ENCODE assay signal across 8 cellular contexts in the genomic region with DNA sequence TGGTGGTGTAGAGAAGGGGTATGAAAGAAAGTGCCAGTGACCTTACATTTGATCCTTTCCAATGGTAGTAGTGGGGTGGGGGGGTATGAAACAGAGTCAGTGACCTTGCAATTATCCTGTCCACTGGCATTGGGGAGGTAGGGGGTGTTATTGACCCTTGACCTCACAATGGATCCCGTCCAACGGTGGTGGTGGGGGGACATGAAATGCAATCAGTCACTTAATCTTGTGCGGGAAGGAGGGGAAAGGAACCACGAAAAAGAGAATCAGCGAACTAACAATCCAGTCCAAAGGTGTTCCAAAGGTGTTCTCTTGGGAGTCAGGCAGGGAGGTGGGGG. TPM values are rescaled to one million over a fixed set of nuclear protein-coding genes. Genes with fewer than 3 reads are reported as not detected.
DNase-seq lines count a peak whose midpoint lies in the region; ATAC-seq, FAIRE-seq and TF ChIP-seq lines count a peak whose summit lies in the region.

No MANE protein-coding gene starts in this region.

- POLR2A ChIA-PET in SK-N-SH (lab: Yijun Ruan, JAX), result no interaction called here

- peaks cover 0 to 5% of the 10 kb centered on the region in 2 experiments; a peak in 2 of 4 replicates for H3K4me1 ChIP-seq in SK-N-SH (ENCODE audit: control insufficient read depth in 1 of 2, insufficient read depth in 2 of 2, low read depth in 1 of 2, low read length in 1 of 2)
- peaks cover 0 to 15% (median 8%) of the 10 kb centered on the region in 5 donors for H3K4me1 ChIP-seq in subcutaneous abdominal adipose tissue (ENCODE audit: control insufficient read depth in 5 of 5, insufficient read depth in 5 of 5, low read length in 5 of 5)

- 12% methylated on average over 5 of the region's 5 CpGs for WGBS in SK-N-SH (ENCODE audit: low lambda C conversion rate)

- H3F3A ChIP-seq in SK-N-SH (replicated peaks; ENCODE audit: insufficient read depth), result no peaks in the 10 kb centered on the region

- no peaks in the 10 kb centered on the region for H3K9me2 ChIP-seq in SK-N-SH

- H3K9ac ChIP-seq in SK-N-SH (peak overlapping the region; percentile 16; the same call in 1 of the 2 replicates), subcutaneous abdominal adipose tissue (ENCODE audit: low read length in 5 of 5) (peak overlapping the region in 2 of 5 donors; percentile 65 to 76)

- H3K27ac ChIP-seq in SK-N-SH (ENCODE audit: low read depth in 2 of 2, low read length in 1 of 2) (peak overlapping the region in 1 of 2 experiments; percentile 68; a peak in 1 of 4 replicates), subcutaneous abdominal adipose tissue (ENCODE audit: low read depth, low read length) (peak overlapping the region; percentile 37)

- DNase-seq in SK-N-SH (peak; percentile 11), kidney epithelial cell (ENCODE audit: low read depth) (no peak), frontal cortex (ENCODE audit: low spot score in 2 of 2) (no peak), HuH-7 (ENCODE audit: low spot score) (no peak), cerebellum (ENCODE audit: low spot score) (no peak)
- no peak for DNase-seq in activated naive CD8-positive, alpha-beta T cell treated with anti-CD3 and anti-CD28 coated beads for 36 hours

- H3K27me3 ChIP-seq in SK-N-SH (ENCODE audit: insufficient read depth) (no peaks in the 10 kb centered on the region; the same call in 1 of the 2 replicates), kidney epithelial cell (ENCODE audit: control insufficient read depth, insufficient read depth, low read length) (no peaks in the 10 kb centered on the region), subcutaneous abdominal adipose tissue (ENCODE audit: control insufficient read depth in 5 of 5, insufficient read depth in 4 of 5, low read length in 5 of 5) (peaks cover 0 to 2% (median 0%) of the 10 kb centered on the region in 5 donors)

- TF ChIP-seq CTCF in SK-N-SH (IDR thresholded peaks at IDR 0.05), result no peak
- TF ChIP-seq CTCF in kidney epithelial cell (IDR thresholded peaks at IDR 0.05; ENCODE audit: insufficient read depth, low read length, poor library complexity, severe bottlenecking), result no peak

- no peaks in the 10 kb centered on the region for H3K79me2 ChIP-seq in SK-N-SH (ENCODE audit: insufficient read depth)

- H3K9me3 ChIP-seq in SK-N-SH (no peaks in the 10 kb centered on the region), subcutaneous abdominal adipose tissue (ENCODE audit: control insufficient read depth in 5 of 5, low read length in 5 of 5) (no peaks in the 10 kb centered on the region)

- peaks cover 5% of the 10 kb centered on the region for H3K36me3 Mint-ChIP-seq in activated naive CD8-positive, alpha-beta T cell treated with anti-CD3 and anti-CD28 coated beads for 36 hours

- TF ChIP-seq RAD21 in SK-N-SH (IDR thresholded peaks at IDR 0.05; ENCODE audit: low read length), result no peak

- no peaks in the 10 kb centered on the region for H3K36me3 ChIP-seq in SK-N-SH (replicated peaks in 1 of 2; ENCODE audit: control insufficient read depth in 1 of 2, insufficient read depth in 2 of 2, low read length in 1 of 2)
- H3K36me3 ChIP-seq in kidney epithelial cell (ENCODE audit: control insufficient read depth, insufficient read depth, low read length), result no peaks in the 10 kb centered on the region
- no peaks in the 10 kb centered on the region for H3K36me3 ChIP-seq in subcutaneous abdominal adipose tissue (ENCODE audit: control insufficient read depth in 5 of 5, insufficient read depth in 5 of 5, low read length in 5 of 5)

- no peak for TF ChIP-seq EP300 in SK-N-SH (IDR thresholded peaks at IDR 0.05; ENCODE audit: borderline replicate concordance in 1 of 2, low read depth in 1 of 2, low read length in 1 of 2)

- FAIRE-seq in frontal cortex (lab: Jason Lieb, UNC), result no peak

- CTCF ChIA-PET in SK-N-SH (lab: Yijun Ruan, JAX), result interaction anchor here (0.7 kb wide), 1 partner anchor 93 kb away, joined by 3 read pairs; no protein-coding TSS in a partner anchor

- H2AFZ ChIP-seq in SK-N-SH (ENCODE audit: low read depth), result 0 out of 2 replicates have a peak overlapping the region, but pooled peaks have one; percentile 43

- peak overlapping the region; percentile 87 for H3K27ac Mint-ChIP-seq in activated naive CD8-positive, alpha-beta T cell treated with anti-CD3 and anti-CD28 coated beads for 36 hours

- no peaks in the 10 kb centered on the region for H3K9me3 Mint-ChIP-seq in activated naive CD8-positive, alpha-beta T cell treated with anti-CD3 and anti-CD28 coated beads for 36 hours

- H3K4me3 ChIP-seq in SK-N-SH (ENCODE audit: low read depth in 2 of 2, low read length in 1 of 2), result peak overlapping the region; percentile 62 to 71
- H3K4me3 ChIP-seq in kidney epithelial cell (ENCODE audit: low read depth, low read length), result peak overlapping the region; percentile 66
- H3K4me3 ChIP-seq in subcutaneous abdominal adipose tissue (ENCODE audit: low read depth in 1 of 5, low read length in 5 of 5), result peak overlapping the region; percentile 69 to 77 (median 75)

- peak overlapping the region; percentile 81 for H3K4me2 ChIP-seq in SK-N-SH

- no peak for ATAC-seq in SK-N-SH treated with all-trans-retinoic acid at 6 μM for 48 hours

- H3K4me1 Mint-ChIP-seq in activated naive CD8-positive, alpha-beta T cell treated with anti-CD3 and anti-CD28 coated beads for 36 hours, result peaks cover 30% of the 10 kb centered on the region

- peak overlapping the region; percentile 81 for H3K4me3 Mint-ChIP-seq in activated naive CD8-positive, alpha-beta T cell treated with anti-CD3 and anti-CD28 coated beads for 36 hours

- no peaks in the 10 kb centered on the region for H4K20me1 ChIP-seq in SK-N-SH (ENCODE audit: insufficient read depth)

- no peaks in the 10 kb centered on the region for H3K27me3 Mint-ChIP-seq in activated naive CD8-positive, alpha-beta T cell treated with anti-CD3 and anti-CD28 coated beads for 36 hours

TF ChIP-seq in SK-N-SH, 30 proteins besides CTCF, POLR2A, EP300 and RAD21 (continues in another document):
- TF ChIP-seq SMC3 (IDR thresholded peaks at IDR 0.05; ENCODE audit: low read depth, low read length) (no peak), EZH2phosphoT487 (IDR thresholded peaks at IDR 0.05; ENCODE audit: borderline replicate concordance, low read depth) (no peak), MXI1 (IDR thresholded peaks at IDR 0.05; ENCODE audit: low read depth, low read length) (no peak), TCF12 (IDR thresholded peaks at IDR 0.05) (no peak), JUND (IDR thresholded peaks at IDR 0.05) (no peak), TAF1 (IDR thresholded peaks at IDR 0.05; ENCODE audit: borderline replicate concordance, low read depth, low read length) (no peak), YY1 (IDR thresholded peaks at IDR 0.05; ENCODE audit: low read depth) (no peak), ELF1 (IDR thresholded peaks at IDR 0.05) (no peak), SIN3A (IDR thresholded peaks at IDR 0.05; ENCODE audit: borderline replicate concordance, low read depth, low read length) (no peak)
- TF ChIP-seq, protein P1, sequence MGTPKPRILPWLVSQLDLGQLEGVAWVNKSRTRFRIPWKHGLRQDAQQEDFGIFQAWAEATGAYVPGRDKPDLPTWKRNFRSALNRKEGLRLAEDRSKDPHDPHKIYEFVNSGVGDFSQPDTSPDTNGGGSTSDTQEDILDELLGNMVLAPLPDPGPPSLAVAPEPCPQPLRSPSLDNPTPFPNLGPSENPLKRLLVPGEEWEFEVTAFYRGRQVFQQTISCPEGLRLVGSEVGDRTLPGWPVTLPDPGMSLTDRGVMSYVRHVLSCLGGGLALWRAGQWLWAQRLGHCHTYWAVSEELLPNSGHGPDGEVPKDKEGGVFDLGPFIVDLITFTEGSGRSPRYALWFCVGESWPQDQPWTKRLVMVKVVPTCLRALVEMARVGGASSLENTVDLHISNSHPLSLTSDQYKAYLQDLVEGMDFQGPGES (IDR thresholded peaks at IDR 0.05; ENCODE audit: low read depth, low read length), result no peak

TF ChIP-seq in SK-N-SH treated with all-trans-retinoic acid at 6 μM for 48 hours, 23 proteins besides CTCF, POLR2A, EP300 and RAD21 (continues in another document):
- TF ChIP-seq ZC3H10 (CRISPR knock-in tag; IDR thresholded peaks at IDR 0.05), result no peak
- TF ChIP-seq, protein P2, sequence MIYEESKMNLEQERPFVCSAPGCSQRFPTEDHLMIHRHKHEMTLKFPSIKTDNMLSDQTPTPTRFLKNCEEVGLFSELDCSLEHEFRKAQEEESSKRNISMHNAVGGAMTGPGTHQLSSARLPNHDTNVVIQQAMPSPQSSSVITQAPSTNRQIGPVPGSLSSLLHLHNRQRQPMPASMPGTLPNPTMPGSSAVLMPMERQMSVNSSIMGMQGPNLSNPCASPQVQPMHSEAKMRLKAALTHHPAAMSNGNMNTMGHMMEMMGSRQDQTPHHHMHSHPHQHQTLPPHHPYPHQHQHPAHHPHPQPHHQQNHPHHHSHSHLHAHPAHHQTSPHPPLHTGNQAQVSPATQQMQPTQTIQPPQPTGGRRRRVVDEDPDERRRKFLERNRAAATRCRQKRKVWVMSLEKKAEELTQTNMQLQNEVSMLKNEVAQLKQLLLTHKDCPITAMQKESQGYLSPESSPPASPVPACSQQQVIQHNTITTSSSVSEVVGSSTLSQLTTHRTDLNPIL (CRISPR knock-in tag; IDR thresholded peaks at IDR 0.05; ENCODE audit: low read depth), result no peak
- no peak for TF ChIP-seq CSDC2 (CRISPR knock-in tag; IDR thresholded peaks at IDR 0.05)
- no peak for TF ChIP-seq ZNF565 (CRISPR knock-in tag; conservative IDR thresholded peaks at IDR 0.05; ENCODE audit: low read depth)
- TF ChIP-seq BACH2 (CRISPR knock-in tag; IDR thresholded peaks at IDR 0.05; ENCODE audit: borderline replicate concordance), result no peak
- TF ChIP-seq TOX (CRISPR knock-in tag; IDR thresholded peaks at IDR 0.05; ENCODE audit: borderline replicate concordance), result no peak
- no peak for TF ChIP-seq ZFP30 (CRISPR knock-in tag; IDR thresholded peaks at IDR 0.05)
- TF ChIP-seq PPARA (CRISPR knock-in tag; IDR thresholded peaks at IDR 0.05; ENCODE audit: borderline replicate concordance), result no peak

RNA-seq across cellular contexts. Expression of a gene that starts 0.6 kb away (rescaled TPM):
- polyA plus RNA-seq in SK-N-SH (2012; rRNA removed), result 2.5 and 3.1 TPM in 2 replicates
- polyA plus RNA-seq in SK-N-SH (2012; cell fraction: cytosol; rRNA removed), result 3.1 and 3.2 TPM in 2 replicates
- 0.85 and 1.6 TPM in 2 replicates for polyA plus RNA-seq in SK-N-SH (2012; cell fraction: nucleus; rRNA removed)
- total RNA-seq in activated naive CD8-positive, alpha-beta T cell treated with anti-CD3 and anti-CD28 coated beads for 36 hours, result 10 to 100 TPM; 37.3 to 38.2 TPM
- total RNA-seq in kidney epithelial cell (5.2 and 10.5 TPM in 2 replicates), frontal cortex (7.3 TPM), cerebellum (12.9 TPM)
